In the genomic region with DNA sequence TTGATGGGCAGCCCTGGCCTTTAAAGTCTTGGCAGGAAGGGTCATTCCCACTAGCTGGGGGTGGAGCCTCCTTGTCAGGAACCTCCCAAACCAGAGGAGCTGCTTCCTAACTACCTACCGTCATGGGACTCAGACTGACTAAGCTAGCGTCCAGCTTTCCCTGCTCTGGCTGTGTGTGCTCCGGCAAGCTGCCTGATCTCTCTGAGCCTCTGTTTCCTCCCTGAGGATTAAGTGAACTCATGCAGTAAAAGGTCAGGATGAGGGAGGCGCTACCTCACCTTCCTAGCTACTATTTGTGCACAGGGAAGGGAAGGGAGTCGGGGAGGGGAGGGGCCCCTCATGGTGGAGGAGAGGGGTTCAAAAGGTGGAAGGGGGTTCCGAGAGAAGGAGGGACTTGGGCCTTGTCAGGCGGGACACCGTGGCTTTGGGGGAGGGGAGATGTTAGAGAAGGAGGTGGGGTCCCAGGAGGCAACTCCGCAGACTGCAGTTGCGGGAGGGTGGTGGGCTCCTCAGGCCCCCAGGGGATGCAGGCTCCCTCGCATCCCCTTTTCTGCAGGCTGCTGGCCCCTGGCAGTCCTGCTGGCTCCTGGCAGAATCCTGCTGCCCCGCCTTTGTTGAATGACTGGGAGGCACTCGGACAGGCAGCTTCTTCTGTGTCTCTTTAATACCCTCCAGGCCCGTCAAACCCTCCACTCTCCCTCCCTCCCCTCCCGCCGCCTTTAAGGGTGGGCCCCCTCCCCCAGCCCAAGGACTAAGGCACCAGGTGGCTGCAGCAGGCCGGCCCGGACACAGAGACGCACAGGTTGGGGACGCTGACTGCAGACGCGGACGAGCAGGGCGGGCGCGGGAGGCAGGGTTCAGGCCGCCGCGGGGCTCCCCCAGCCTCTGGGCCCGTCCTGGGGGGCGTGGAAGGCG, we compare ENCODE assay signal across 8 cellular contexts. TPM values are rescaled to one million over a fixed set of nuclear protein-coding genes. Genes with fewer than 3 reads are reported as not detected.
DNase-seq lines count a peak whose midpoint lies in the region; ATAC-seq and TF ChIP-seq lines count a peak whose summit lies in the region.

No MANE protein-coding gene starts in this region.

- H3K9me3 ChIP-seq in MM.1S (replicated peaks; ENCODE audit: insufficient read depth, low read length) (no peaks in the 10 kb centered on the region), body of pancreas (no peaks in the 10 kb centered on the region), thymus (ENCODE audit: control insufficient read depth) (no peaks in the 10 kb centered on the region)

- DNase-seq in activated T-cell treated with anti-CD3 and anti-CD28 coated beads, Interleukin-2, amount 50 U/mL, for 24 hours = no peak
- DNase-seq in activated T-cell treated with anti-CD3 and anti-CD28 coated beads, Interleukin-2, amount 50 U/mL, for 48 hours = no peak
- no peak for DNase-seq in MM.1S
- DNase-seq in body of pancreas = peak; percentile 24 to 58 (median 48)
- no peak for DNase-seq in kidney epithelial cell (ENCODE audit: low read depth)
- no peak for DNase-seq in pons (ENCODE audit: low spot score)

- 5 to 6% methylated on average over 23 to 30 of the region's 32 CpGs for WGBS in body of pancreas, 2 donors
- WGBS in thymus = 19% methylated on average over 32 of the region's 32 CpGs

- intact Hi-C loops in body of pancreas (cut with DNase I) = no loop called here

- H3K9me2 ChIP-seq in MM.1S (replicated peaks; ENCODE audit: insufficient read depth, low read length) = no peaks in the 10 kb centered on the region

- no peak for TF ChIP-seq POLR2A in body of pancreas (IDR thresholded peaks at IDR 0.05)

- H3K36me3 ChIP-seq in MM.1S (replicated peaks; ENCODE audit: insufficient read depth, low read length) = no peaks in the 10 kb centered on the region
- H3K36me3 ChIP-seq in body of pancreas (replicated peaks in 1 of 2; ENCODE audit: insufficient read depth in 1 of 2, low read depth in 2 of 2) = no peaks in the 10 kb centered on the region
- no peaks in the 10 kb centered on the region for H3K36me3 ChIP-seq in kidney epithelial cell (ENCODE audit: control insufficient read depth, insufficient read depth, low read length)
- H3K36me3 ChIP-seq in thymus (ENCODE audit: control insufficient read depth, insufficient read depth) = no peaks in the 10 kb centered on the region

- H3K27me3 ChIP-seq in MM.1S (replicated peaks; ENCODE audit: insufficient read depth, low read length) (peaks cover 98% of the 10 kb centered on the region), body of pancreas (no peaks in the 10 kb centered on the region), kidney epithelial cell (ENCODE audit: control insufficient read depth, insufficient read depth, low read length) (peaks cover 54% of the 10 kb centered on the region), thymus (ENCODE audit: control insufficient read depth, insufficient read depth) (peaks cover 2% of the 10 kb centered on the region)

- no peaks in the 10 kb centered on the region for H3K9me3 Mint-ChIP-seq in activated T-cell treated with anti-CD3 and anti-CD28 coated beads, Interleukin-2, amount 50 U/mL, for 24 hours

- peak overlapping the region; percentile 25 for H3K4me3 Mint-ChIP-seq in activated T-cell treated with anti-CD3 and anti-CD28 coated beads, Interleukin-2, amount 50 U/mL, for 24 hours

- no peak overlapping the region for H3K27ac Mint-ChIP-seq in activated T-cell treated with anti-CD3 and anti-CD28 coated beads, Interleukin-2, amount 50 U/mL, for 24 hours

- no peaks in the 10 kb centered on the region for H4K20me1 ChIP-seq in MM.1S (ENCODE audit: insufficient read depth, low read length)

- ATAC-seq in body of pancreas (peak; percentile 47), GM18873 (IDR thresholded peaks at IDR 0.05; ENCODE audit: low FRiP score, unreplicated experiment) (no peak)

- H3K79me2 ChIP-seq in MM.1S (ENCODE audit: low read length) = no peaks in the 10 kb centered on the region

- no peaks in the 10 kb centered on the region for H3K36me3 Mint-ChIP-seq in activated T-cell treated with anti-CD3 and anti-CD28 coated beads, Interleukin-2, amount 50 U/mL, for 24 hours (ENCODE audit: low read depth)

- peaks cover 33% of the 10 kb centered on the region for H3K27me3 Mint-ChIP-seq in activated T-cell treated with anti-CD3 and anti-CD28 coated beads, Interleukin-2, amount 50 U/mL, for 24 hours

- H3K4me1 ChIP-seq in MM.1S (ENCODE audit: low read length) (peaks cover 11% of the 10 kb centered on the region), body of pancreas (peaks cover 19% of the 10 kb centered on the region), thymus (ENCODE audit: control insufficient read depth, insufficient read depth, low read length) (peaks cover 6% of the 10 kb centered on the region)

- H3K4me3 ChIP-seq in MM.1S (ENCODE audit: low read length) (no peak overlapping the region), body of pancreas (peak overlapping the region; percentile 4 to 32), kidney epithelial cell (ENCODE audit: low read depth, low read length) (peak overlapping the region; percentile 42), thymus (ENCODE audit: low read length) (peak overlapping the region; percentile 53)

- H3K4me1 Mint-ChIP-seq in activated T-cell treated with anti-CD3 and anti-CD28 coated beads, Interleukin-2, amount 50 U/mL, for 24 hours (ENCODE audit: low read depth) = peaks cover 5% of the 10 kb centered on the region

- H3K9ac ChIP-seq in MM.1S (ENCODE audit: low read length) = no peak overlapping the region

- H3F3A ChIP-seq in MM.1S (ENCODE audit: insufficient read depth, low read length) = no peaks in the 10 kb centered on the region

- TF ChIP-seq CTCF in MM.1S (IDR thresholded peaks at IDR 0.05; ENCODE audit: low read length) = no peak
- TF ChIP-seq CTCF in body of pancreas (IDR thresholded peaks at IDR 0.05) = no peak
- no peak for TF ChIP-seq CTCF in kidney epithelial cell (IDR thresholded peaks at IDR 0.05; ENCODE audit: insufficient read depth, low read length, poor library complexity, severe bottlenecking)

- H3K4me2 ChIP-seq in MM.1S (ENCODE audit: low read depth, low read length) = peak overlapping the region; percentile 40; the same call in 1 of the 2 replicates

- no peak overlapping the region for H2AFZ ChIP-seq in MM.1S (ENCODE audit: low read length)

- H3K27ac ChIP-seq in MM.1S (ENCODE audit: low read length) (no peak overlapping the region), body of pancreas (no peak overlapping the region), thymus (ENCODE audit: low read depth) (no peak overlapping the region)

RNA-seq across cellular contexts. Expression of a gene that starts 9.6 kb away (rescaled TPM):
- 1 to 10 TPM; 2.9 to 3.6 TPM for total RNA-seq in body of pancreas
- 4.1 and 4.5 TPM in 2 replicates for total RNA-seq in kidney epithelial cell
- polyA plus RNA-seq in thymus = 1.6 TPM

RNA-seq across cellular contexts. Expression of a gene that starts 9.7 kb away (rescaled TPM):
- total RNA-seq in body of pancreas (under 1 TPM; 0.52 to 0.99 TPM), kidney epithelial cell (not detected in 2 replicates)
- 0.46 TPM for polyA plus RNA-seq in thymus

RNA-seq across cellular contexts. Expression of a gene that starts 15.3 kb away (rescaled TPM):
- total RNA-seq in body of pancreas (1 to 10 TPM in 1 of 2 donors, not detected in 1; 3.0 TPM), kidney epithelial cell (5.7 and 5.9 TPM in 2 replicates)
- polyA plus RNA-seq in thymus = 1.2 TPM

RNA-seq across cellular contexts. Expression of a gene that starts 41.5 kb away (rescaled TPM):
- total RNA-seq in body of pancreas (1 to 10 TPM; 4.9 to 9.3 TPM), kidney epithelial cell (0.21 and 1.8 TPM in 2 replicates)
- 1.4 TPM for polyA plus RNA-seq in thymus

Comparison
In these comparisons a context has a peak if more than half of its experiments do, and no peak if none do; other contexts are left out.
1. DNase-seq: peak in body of pancreas (4 of 4); none in activated T-cell treated with anti-CD3 and anti-CD28 coated beads, Interleukin-2, amount 50 U/mL, for 24 hours (single experiment), activated T-cell treated with anti-CD3 and anti-CD28 coated beads, Interleukin-2, amount 50 U/mL, for 48 hours (0 of 2), MM.1S (single experiment), kidney epithelial cell (single experiment) and pons (single experiment).